7 cellular contexts compared by ENCODE assay signal in genomic region chr2:217090024-217090473, GRCh38.
DNase-seq lines count a peak whose midpoint lies in the region; ATAC-seq and FAIRE-seq lines count a peak whose summit lies in the region.

No MANE protein-coding gene starts in this region.

- ATAC-seq in GM18868 (IDR thresholded peaks at IDR 0.05; ENCODE audit: unreplicated experiment), result peak; percentile 75
- peak; percentile 80 for ATAC-seq in HG02610 (IDR thresholded peaks at IDR 0.05; ENCODE audit: unreplicated experiment)

- FAIRE-seq in urothelium cell line (lab: Jason Lieb, UNC), result no peak

- DNase-seq in NOMO-1 (lab: John Stamatoyannopoulos, UW; ENCODE audit: unreplicated experiment in 2 of 2) (peak; percentile 79 to 91), hepatic stellate cell (ENCODE audit: low spot score) (peak; percentile 39), urothelium cell line (ENCODE audit: low spot score) (no peak), HUDEP-2 (lab: John Stamatoyannopoulos, UW; ENCODE audit: unreplicated experiment in 76 of 76) (no peak)
- no peak for DNase-seq in activated CD4-positive, CD25-positive, alpha-beta regulatory T cell (lab: John Stamatoyannopoulos, UW)

Comparison
In these comparisons a context has a peak if more than half of its experiments do, and no peak if none do; other contexts are left out.
1. DNase-seq: peak in NOMO-1 (2 of 2) and hepatic stellate cell (single experiment); none in urothelium cell line (single experiment), activated CD4-positive, CD25-positive, alpha-beta regulatory T cell (0 of 4) and HUDEP-2 (0 of 76).